In genomic region chr12:64583395-64584172, GRCh38 we compare ENCODE assay signal across 9 cellular contexts. TPM values are rescaled to one million over a fixed set of nuclear protein-coding genes. Genes with fewer than 3 reads are reported as not detected.
DNase-seq lines count a peak whose midpoint lies in the region; ATAC-seq, FAIRE-seq and TF ChIP-seq lines count a peak whose summit lies in the region.
"Had no signal": no experiment of that assay in that cellular context is flagged by ENCODE, and none has a peak within 500 bp of the region (broad histone marks: within the 10 kb centered on the region; RNA-seq: fewer than 3 reads in every experiment).

No MANE protein-coding gene starts in this region.

- WGBS in K562 (ENCODE audit: insufficient coverage, low coverage, missing lambda C conversion rate): 14% methylated on average over 13 of the region's 13 CpGs
- 94 to 97% methylated on average over 7 to 8 of the region's 13 CpGs for WGBS in mesodermal cell (ENCODE audit: insufficient coverage in 2 of 2), 2 experiments
- 51% methylated on average over 13 of the region's 13 CpGs for WGBS in prostate gland

- in situ Hi-C loops in KBM-7 (cut with MboI; ENCODE audit: low pct_unique_long_range_greater_than_20kb, low sequenced_read_pairs) (no loop called here), K562 (cut with MboI) (no loop called here)

- no peaks in the 10 kb centered on the region for H3K79me2 ChIP-seq in K562 (ENCODE audit: control insufficient read depth, insufficient read depth, low read length)

- TF ChIP-seq POLR2A in K562 (conservative IDR thresholded peaks at IDR 0.05) (no peak), prostate gland (IDR thresholded peaks at IDR 0.05) (no peak)

- POLR2A ChIA-PET in K562 (lab: Yijun Ruan, JAX): interaction anchor here (0.6 to 1.6 kb wide), 3 partner anchors 9 to 581 kb away, joined by 3 to 7 read pairs (median 4); no protein-coding TSS in a partner anchor

- peak; percentile 55 for DNase-seq in AG10803 (ENCODE audit: low read depth)
- peak; percentile 59 for DNase-seq in KBM-7
- DNase-seq in K562 (ENCODE audit: extremely low read depth in 1 of 4, low spot score in 3 of 4): no peak
- DNase-seq in prostate gland (ENCODE audit: low spot score): no peak
- DNase-seq in DMS 273 (lab: John Stamatoyannopoulos, UW; ENCODE audit: unreplicated experiment): no peak
- DNase-seq in amygdala (lab: John Stamatoyannopoulos, UW): no peak
- DNase-seq: DMS79 treated with DMSO at 0.1 percent for 48 hours had no signal

- CTCF ChIA-PET in K562 (lab: Yijun Ruan, JAX; ENCODE audit: low intra/inter-chr PET ratio): no interaction called here

- no peak for TF ChIP-seq RAD21 in K562 (CRISPR knock-in tag; conservative IDR thresholded peaks at IDR 0.05 in 1 of 2, IDR thresholded peaks at IDR 0.05 in 1 of 2)

- H3K9me1 ChIP-seq in K562 (ENCODE audit: control insufficient read depth, insufficient read depth, low read length): no peaks in the 10 kb centered on the region

- H3K27me3 ChIP-seq in K562 (ENCODE audit: control insufficient read depth in 2 of 2, insufficient read depth in 2 of 2, low read length in 2 of 2) (peaks cover 6 to 7% of the 10 kb centered on the region in 2 experiments; a peak in 3 of 5 replicates), prostate gland (replicated peaks; ENCODE audit: insufficient read depth) (no peaks in the 10 kb centered on the region)

- H3K27ac ChIP-seq in K562 (ENCODE audit: extremely low read depth, low read depth, low read length) (no peak overlapping the region), mesodermal cell (ENCODE audit: low read depth, low read length, severe bottlenecking) (peak overlapping the region; percentile 33), prostate gland (peak overlapping the region in 1 of 2 donors; percentile 2)

- no peak for FAIRE-seq in K562 (lab: Jason Lieb, UNC)

- no peak for ATAC-seq in K562
- ATAC-seq in HG02763 (IDR thresholded peaks at IDR 0.05; ENCODE audit: unreplicated experiment): no peak

- H3K36me3 ChIP-seq in K562 (ENCODE audit: control insufficient read depth, insufficient read depth, low read length): no peaks in the 10 kb centered on the region
- no peaks in the 10 kb centered on the region for H3K36me3 ChIP-seq in mesodermal cell (ENCODE audit: control insufficient read depth, insufficient read depth, low read length)
- H3K36me3 ChIP-seq in prostate gland: no peaks in the 10 kb centered on the region

- no peaks in the 10 kb centered on the region for H4K20me1 ChIP-seq in K562 (replicated peaks; ENCODE audit: control insufficient read depth, insufficient read depth, low read length)

- no peak overlapping the region for H2AFZ ChIP-seq in K562 (ENCODE audit: low read depth, low read length)

- H3K4me2 ChIP-seq in K562 (ENCODE audit: insufficient read depth, low read length): no peak overlapping the region

- no peak overlapping the region for H3K9ac ChIP-seq in K562 (ENCODE audit: insufficient read depth in 1 of 2, low read depth in 2 of 2, low read length in 2 of 2)

- TF ChIP-seq CTCF in AG10803 (conservative IDR thresholded peaks at IDR 0.05; ENCODE audit: low read length): no peak
- TF ChIP-seq CTCF in K562 (IDR thresholded peaks at IDR 0.05 in 2 of 3, conservative IDR thresholded peaks at IDR 0.05 in 1 of 3; ENCODE audit: insufficient read depth in 2 of 3, low read depth in 1 of 3, low read length in 3 of 3): no peak
- TF ChIP-seq CTCF in prostate gland (IDR thresholded peaks at IDR 0.05): no peak

- intact Hi-C loops in K562 (cut with micrococcal nuclease): no loop called here
- intact Hi-C loops in prostate gland (cut with DNase I): no loop called here

- H3K4me3 ChIP-seq in AG10803 (ENCODE audit: low read length): peak overlapping the region; percentile 13; the same call in 1 of the 2 replicates
- no peak overlapping the region for H3K4me3 ChIP-seq in K562
- no peak overlapping the region for H3K4me3 ChIP-seq in mesodermal cell (ENCODE audit: extremely low read depth, insufficient read depth, low read length, poor library complexity, severe bottlenecking)
- H3K4me3 ChIP-seq in prostate gland: no peak overlapping the region

- H3K4me1 ChIP-seq in K562 (replicated peaks in 1 of 2; ENCODE audit: control insufficient read depth in 2 of 2, insufficient read depth in 2 of 2, low read length in 2 of 2): no peaks in the 10 kb centered on the region
- H3K4me1 ChIP-seq in mesodermal cell (ENCODE audit: control insufficient read depth, insufficient read depth, low read length, poor library complexity, severe bottlenecking): no peaks in the 10 kb centered on the region
- peaks cover 4% of the 10 kb centered on the region for H3K4me1 ChIP-seq in prostate gland (replicated peaks)

- no TSS peak for BruUV-seq in K562 (replicated peaks; lab: Mats Ljungman, UMichigan)

- H3K9me3 ChIP-seq in K562 (replicated peaks; ENCODE audit: control insufficient read depth, insufficient read depth, low read depth, low read length): no peaks in the 10 kb centered on the region
- no peaks in the 10 kb centered on the region for H3K9me3 ChIP-seq in mesodermal cell (ENCODE audit: control insufficient read depth, low read length)
- no peaks in the 10 kb centered on the region for H3K9me3 ChIP-seq in prostate gland

- TF ChIP-seq EP300 in K562 (IDR thresholded peaks at IDR 0.05; ENCODE audit: low read length): no peak

TF ChIP-seq in K562, 482 proteins besides CTCF, POLR2A, EP300 and RAD21 (continues in another document):
- TF ChIP-seq RNF2 (IDR thresholded peaks at IDR 0.05): 0 out of 2 replicates have a peak, but pooled peaks have one; percentile 4
- peak; percentile 95 for TF ChIP-seq FOXM1 (IDR thresholded peaks at IDR 0.05; ENCODE audit: low read depth)
- TF ChIP-seq FOXM1 (CRISPR knock-in tag; IDR thresholded peaks at IDR 0.05; ENCODE audit: low read depth): no peak
- peak; percentile 91 for TF ChIP-seq SPI1 (IDR thresholded peaks at IDR 0.05; ENCODE audit: borderline replicate concordance, low read depth, low read length)
- peak; percentile 59 for TF ChIP-seq MEIS2 (IDR thresholded peaks at IDR 0.05; ENCODE audit: partially characterized antibody)
- TF ChIP-seq CEBPG (CRISPR knock-in tag; IDR thresholded peaks at IDR 0.05): no peak
- TF ChIP-seq CEBPG (tag; conservative IDR thresholded peaks at IDR 0.05 in 1 of 2, IDR thresholded peaks at IDR 0.05 in 1 of 2): peak in 1 of 2 experiments; percentile 60; a peak in 2 of 4 replicates
- TF ChIP-seq NR2C2 (CRISPR knock-in tag; IDR thresholded peaks at IDR 0.05): no peak
- TF ChIP-seq NR2C2 (tag; IDR thresholded peaks at IDR 0.05): peak; percentile 50; the same call in 1 of the 2 replicates
- 0 out of 4 replicates have a peak, but pooled peaks of 1 of the 2 experiments have one; percentile 7 for TF ChIP-seq KDM1A (IDR thresholded peaks at IDR 0.05)
- no peak for TF ChIP-seq PBX2 (CRISPR knock-in tag; IDR thresholded peaks at IDR 0.05; ENCODE audit: low read depth)
- peak; percentile 53 for TF ChIP-seq PBX2 (tag; conservative IDR thresholded peaks at IDR 0.05; ENCODE audit: low read depth)

RNA-seq across cellular contexts. Expression of gene RASSF3, which starts 26.7 kb away (rescaled TPM):
- 7.4 and 11.3 TPM in 2 replicates for total RNA-seq in K562 (2011; cell fraction: chromatin; rRNA removed; ENCODE audit: low replicate concordance)
- total RNA-seq in K562 (2011; cell fraction: nucleolus; rRNA removed): 6.5 and 7.0 TPM in 2 replicates
- total RNA-seq in K562 (2011; cell fraction: nucleoplasm; rRNA removed): 12.8 and 16.6 TPM in 2 replicates
- total RNA-seq in K562 (2014; rRNA removed): 13.4 and 14.0 TPM in 2 replicates
- total RNA-seq in K562 (2014; rRNA removed; fragmentation: Illumina TruSeq; extraction: Trizol): 20.2 and 23.5 TPM in 2 replicates
- total RNA-seq in K562 (2015; rRNA removed; fragmentation: Illumina TruSeq; extraction: Trizol): 20.9 and 22.4 TPM in 2 replicates
- total RNA-seq in K562 (2021): 35.9 and 39.2 TPM in 2 replicates
- 19.9 and 28.7 TPM in 2 replicates for polyA plus RNA-seq in K562 (2011; rRNA removed)
- 12.9 and 15.7 TPM in 2 replicates for polyA plus RNA-seq in K562 (2011; cell fraction: cytosol; rRNA removed)
- polyA plus RNA-seq in K562 (2011; cell fraction: nucleus; rRNA removed): 5.6 and 7.4 TPM in 2 replicates
- polyA plus RNA-seq in K562 (2012): 13.8 and 16.0 TPM in 2 replicates
- 22.6 and 23.4 TPM in 2 replicates for polyA plus RNA-seq in K562 (2014; fragmentation: Illumina TruSeq; extraction: Trizol)
- 1 to 10 TPM; 3.7 to 4.3 TPM for polyA plus RNA-seq in K562 (2014; fragmentation: Nextera tagmentation; extraction: Ambion mirVana)
- 18.9 and 19.1 TPM in 2 replicates for polyA plus RNA-seq in K562 (2014; rRNA removed)
- 31.7 and 36.8 TPM in 2 replicates for polyA minus RNA-seq in K562 (2011; rRNA and poly(A)+ RNA removed)
- polyA minus RNA-seq in K562 (2011; cell fraction: cytosol; rRNA and poly(A)+ RNA removed): 15.4 and 26.3 TPM in 2 replicates
- 2.8 and 6.1 TPM in 2 replicates for polyA minus RNA-seq in K562 (2011; cell fraction: nucleus; rRNA and poly(A)+ RNA removed)
- polyA plus RNA-seq in mesodermal cell (2013, experiment 1 of 2): 21.0 TPM
- 14.9 TPM for polyA plus RNA-seq in mesodermal cell (2013, experiment 2 of 2)
- 10 to 100 TPM; 40.6 to 55.7 TPM for total RNA-seq in prostate gland

Comparison
In these comparisons a context has a peak if more than half of its experiments do, and no peak if none do; other contexts are left out.
1. DNase-seq: peak in AG10803 (single experiment) and KBM-7 (single experiment); none in K562 (0 of 4), prostate gland (single experiment), DMS 273 (single experiment) and amygdala (0 of 56).